Comparison of ENCODE assay signal across 19 cellular contexts in genomic region chr7:73885433-73885974, GRCh38. TPM values are rescaled to one million over a fixed set of nuclear protein-coding genes. Genes with fewer than 3 reads are reported as not detected.
DNase-seq lines count a peak whose midpoint lies in the region; ATAC-seq and TF ChIP-seq lines count a peak whose summit lies in the region.
"Had no signal": no experiment of that assay in that cellular context is flagged by ENCODE, and none has a peak within 500 bp of the region (broad histone marks: within the 10 kb centered on the region; RNA-seq: fewer than 3 reads in every experiment).

No MANE protein-coding gene starts in this region.

- H3K36me3 Mint-ChIP-seq in WTC11, result no peaks in the 10 kb centered on the region

- WGBS in upper lobe of left lung, 2 donors, result 98 to 100% methylated on average over 3 of the region's 3 CpGs

- ATAC-seq in WTC11, result no peak
- ATAC-seq in lower lobe of right lung, result no peak
- ATAC-seq in upper lobe of left lung (ENCODE audit: low FRiP score in 2 of 2), result no peak
- ATAC-seq: A549 had no signal

- H3K9me3 Mint-ChIP-seq in WTC11, result no peaks in the 10 kb centered on the region

- peaks cover 8% of the 10 kb centered on the region; the same call in 1 of the 2 replicates for H3K4me1 Mint-ChIP-seq in WTC11
- H3K4me1 Mint-ChIP-seq: B cell had no signal

- TF ChIP-seq CTCF in HEK293 (tag by site-specific recombination; IDR thresholded peaks at IDR 0.05) (no peak), WTC11 (IDR thresholded peaks at IDR 0.05) (no peak), lower lobe of right lung (IDR thresholded peaks at IDR 0.05) (no peak), upper lobe of left lung (IDR thresholded peaks at IDR 0.05) (no peak)

- CTCF ChIA-PET in HEK293 (lab: Yijun Ruan, JAX), result interaction anchor here (0.6 to 1.5 kb wide), 3 partner anchors 12 to 153 kb away, joined by 3 to 5 read pairs (median 4); no protein-coding TSS in a partner anchor
- CTCF ChIA-PET in WTC11 (lab: Charles Lee), result interaction anchor here (1.3 kb wide), 1 partner anchor 141 kb away, joined by 5 read pairs; no protein-coding TSS in a partner anchor

- H3K9me3 ChIP-seq in HEK293 (ENCODE audit: control insufficient read depth, insufficient read depth, low read depth, low read length), result no peaks in the 10 kb centered on the region
- H3K9me3 ChIP-seq in lower lobe of right lung, result no peaks in the 10 kb centered on the region
- H3K9me3 ChIP-seq in upper lobe of left lung, result no peaks in the 10 kb centered on the region
- H3K9me3 ChIP-seq: A549 had no signal

- H3K4me3 Mint-ChIP-seq in WTC11, result no peak overlapping the region
- H3K4me3 Mint-ChIP-seq: B cell had no signal

- H3K36me3 ChIP-seq in HEK293 (ENCODE audit: control insufficient read depth in 2 of 2, insufficient read depth in 1 of 2, low read length in 2 of 2) (no peaks in the 10 kb centered on the region), lower lobe of right lung (no peaks in the 10 kb centered on the region), upper lobe of left lung (no peaks in the 10 kb centered on the region)

- H3K4me1 ChIP-seq in HEK293 (ENCODE audit: control insufficient read depth, insufficient read depth, low read length) (no peaks in the 10 kb centered on the region), lower lobe of right lung (peaks cover 39% of the 10 kb centered on the region), upper lobe of left lung (peaks cover 28 to 35% (median 32%) of the 10 kb centered on the region in 4 donors)

- no peaks in the 10 kb centered on the region for H3K27me3 ChIP-seq in lower lobe of right lung (ENCODE audit: low read depth)
- H3K27me3 ChIP-seq in upper lobe of left lung, result no peaks in the 10 kb centered on the region

- TF ChIP-seq POLR2A in upper lobe of left lung (IDR thresholded peaks at IDR 0.05), result no peak

- H3K27ac ChIP-seq in HEK293 (ENCODE audit: extremely low read depth, low read depth, low read length), result no peak overlapping the region
- peak overlapping the region; percentile 78 for H3K27ac ChIP-seq in lower lobe of right lung
- peak overlapping the region; percentile 70 to 90 (median 79) for H3K27ac ChIP-seq in upper lobe of left lung
- H3K27ac ChIP-seq: A549, PC-9, SK-N-MC had no signal

- H3K27ac Mint-ChIP-seq in WTC11, result no peak overlapping the region
- H3K27ac Mint-ChIP-seq: B cell had no signal

- POLR2A ChIA-PET in HEK293 (lab: Yijun Ruan, JAX) (interaction anchor here (0.6 kb wide), 1 partner anchor 467 kb away, joined by 3 read pairs; no protein-coding TSS in a partner anchor), WTC11 (lab: Charles Lee) (no interaction called here)

- no peak for DNase-seq in WTC11 (ENCODE audit: low spot score)
- DNase-seq in lower lobe of right lung, result no peak
- DNase-seq in upper lobe of left lung, result no peak
- DNase-seq in SIG-M5 (lab: John Stamatoyannopoulos, UW), result no peak
- DNase-seq in COR-L47 (lab: John Stamatoyannopoulos, UW), result no peak
- no peak for DNase-seq in SKM-1 (lab: John Stamatoyannopoulos, UW; ENCODE audit: unreplicated experiment)
- DNase-seq: EL, H7, NCI-H1105 treated with DMSO at 0.1 percent for 48 hours, NCI-H2029 treated with DMSO at 0.1 percent for 48 hours, NCI-H510A treated with DMSO at 0.1 percent for 48 hours, NCI-H748 treated with DMSO at 0.1 percent for 48 hours, PC-9, RPMI8226, SHP77 had no signal

- TF ChIP-seq EP300 in upper lobe of left lung (IDR thresholded peaks at IDR 0.05), result no peak

- intact Hi-C loops in lower lobe of right lung (cut with DNase I), result no loop called here

- H3K27me3 Mint-ChIP-seq in WTC11 (ENCODE audit: low read depth), result no peaks in the 10 kb centered on the region; the same call in 1 of the 2 replicates

- H3K4me3 ChIP-seq in HEK293 (ENCODE audit: low read depth, low read length), result no peak overlapping the region
- no peak overlapping the region for H3K4me3 ChIP-seq in lower lobe of right lung
- no peak overlapping the region for H3K4me3 ChIP-seq in upper lobe of left lung
- H3K4me3 ChIP-seq: A549, PC-9, SK-N-MC had no signal

TF ChIP-seq in HEK293, 187 proteins besides CTCF, POLR2A, EP300 and RAD21:
- no peak for TF ChIP-seq ZNF423 (tag by site-specific recombination; IDR thresholded peaks at IDR 0.05)
- no peak for TF ChIP-seq ZNF501 (tag by site-specific recombination; IDR thresholded peaks at IDR 0.05)
- no peak for TF ChIP-seq ZNF660 (tag by site-specific recombination; IDR thresholded peaks at IDR 0.05)
- TF ChIP-seq KLF10 (tag by site-specific recombination; IDR thresholded peaks at IDR 0.05), result no peak
- no peak for TF ChIP-seq ZNF488 (tag by site-specific recombination; IDR thresholded peaks at IDR 0.05)
- no peak for TF ChIP-seq ZNF610 (tag by site-specific recombination; IDR thresholded peaks at IDR 0.05; ENCODE audit: borderline replicate concordance)
- peak; percentile 46; the same call in 1 of the 2 replicates for TF ChIP-seq ZNF121 (tag by site-specific recombination; IDR thresholded peaks at IDR 0.05)
- no peak for TF ChIP-seq EGR2 (tag by site-specific recombination; IDR thresholded peaks at IDR 0.05; ENCODE audit: low read depth)

TF ChIP-seq in WTC11, 78 proteins besides CTCF, POLR2A, EP300 and RAD21:
- TF ChIP-seq USF1 (CRISPR knock-in tag; IDR thresholded peaks at IDR 0.05) (no peak), ZNF121 (CRISPR knock-in tag; IDR thresholded peaks at IDR 0.05) (peak; percentile 45; the same call in 1 of the 2 replicates), ZNF263 (CRISPR knock-in tag; IDR thresholded peaks at IDR 0.05; ENCODE audit: low read depth) (no peak), FOXJ3 (CRISPR knock-in tag; IDR thresholded peaks at IDR 0.05; ENCODE audit: borderline replicate concordance) (no peak)

RNA-seq across cellular contexts. Expression of gene TMEM270, which starts 24.5 kb away (rescaled TPM):
- total RNA-seq in WTC11 (2021) (0.28 TPM in 1 of 3 replicates, not detected in the others), lower lobe of right lung (not detected), upper lobe of left lung (not detected)
- total RNA-seq: B cell, H7 had no signal

RNA-seq across cellular contexts. Expression of gene METTL27, which starts 43.2 kb away (rescaled TPM):
- 4.3 to 7.7 TPM (median 6.6 TPM) in 3 replicates for total RNA-seq in WTC11 (2021)
- 4.0 TPM for total RNA-seq in lower lobe of right lung
- total RNA-seq in upper lobe of left lung, result 10 to 100 TPM in 2 of 6 donors, 1 to 10 TPM in 4; 3.0 to 23.0 (median 7.2) TPM

RNA-seq across cellular contexts. Expression of gene CLDN4, which starts 54.7 kb away (rescaled TPM):
- total RNA-seq in WTC11 (2021) (32.0 to 54.3 TPM (median 52.5 TPM) in 3 replicates), lower lobe of right lung (116 TPM), upper lobe of left lung (100 to 1,000 TPM in 5 of 6 donors, 10 to 100 TPM in 1; 88.0 to 231 (median 169) TPM)
- total RNA-seq: B cell had no signal

Comparison
In these comparisons a context has a peak if more than half of its experiments do, and no peak if none do; other contexts are left out.
1. Of the 8 proteins assayed by ChIP-seq in both HEK293 and WTC11: peak only in HEK293: none; only in WTC11: none; in both: ZNF121; in neither: 7.